In genomic region chr3:184384342-184384741, GRCh38 we compare ENCODE assay signal across 17 cellular contexts. TPM values are rescaled to one million over a fixed set of nuclear protein-coding genes. Genes with fewer than 3 reads are reported as not detected.
DNase-seq lines count a peak whose midpoint lies in the region; ATAC-seq and TF ChIP-seq lines count a peak whose summit lies in the region.
"Had no signal": no experiment of that assay in that cellular context is flagged by ENCODE, and none has a peak within 500 bp of the region (broad histone marks: within the 10 kb centered on the region; RNA-seq: fewer than 3 reads in every experiment).

No MANE protein-coding gene starts in this region.

- TF ChIP-seq CTCF in GM20000 (IDR thresholded peaks at IDR 0.05; ENCODE audit: extremely low read depth, missing control alignments) = no peak

- DNase-seq in GM20000 (ENCODE audit: low spot score) (peak; percentile 34), epidermal melanocyte (ENCODE audit: insufficient read length, low spot score) (peak; percentile 12), amniotic stem cell (lab: John Stamatoyannopoulos, UW) (no peak)
- DNase-seq: 8988T; CD4-positive, alpha-beta memory T cell; DMS79 treated with DMSO at 0.1 percent for 48 hours had no signal

- no peak for ATAC-seq in HG03354 (IDR thresholded peaks at IDR 0.05; ENCODE audit: poor library complexity, severe bottlenecking, unreplicated experiment)
- no peak for ATAC-seq in HG03025 (IDR thresholded peaks at IDR 0.05; ENCODE audit: low FRiP score, unreplicated experiment)
- ATAC-seq: GM12878, GM23338, HCT116 had no signal

- H3K27ac ChIP-seq in angular gyrus (ENCODE audit: low read depth, low read length) = peak overlapping the region; percentile 48
- peak overlapping the region; percentile 45 for H3K27ac ChIP-seq in temporal lobe (ENCODE audit: low read depth, low read length)
- H3K27ac ChIP-seq: BLaER1, HL-60 had no signal

RNA-seq across cellular contexts. Expression of gene CHRD, which starts 4.5 kb away (rescaled TPM):
- total RNA-seq in temporal lobe = 8.6 TPM
- total RNA-seq: CD4-positive, alpha-beta memory T cell; GM12878 had no signal

RNA-seq across cellular contexts. Expression of gene THPO, which starts 6.3 kb away (rescaled TPM):
- under 0.01 TPM for total RNA-seq in temporal lobe
- total RNA-seq: A673; CD4-positive, alpha-beta memory T cell; GM12878; HT1080 had no signal

RNA-seq across cellular contexts. Expression of gene POLR2H, which starts 22.8 kb away (rescaled TPM):
- total RNA-seq in temporal lobe = 27.3 TPM

RNA-seq across cellular contexts. Expression of gene CLCN2, which starts 22.9 kb away (rescaled TPM):
- total RNA-seq in temporal lobe = 6.1 TPM

RNA-seq across cellular contexts. Expression of gene FAM131A, which starts 46.9 kb away (rescaled TPM):
- 40.1 TPM for total RNA-seq in temporal lobe
